In genomic region chr14:99203080-99203479, GRCh38 we compare ENCODE assay signal across 15 cellular contexts.
A peak's percentile ranks its signal among the peaks of the same experiment; 100 is the strongest.
DNase-seq lines count a peak whose midpoint lies in the region; ATAC-seq and TF ChIP-seq lines count a peak whose summit lies in the region.
"Had no signal": no experiment of that assay in that cellular context is flagged by ENCODE, and none has a peak within 500 bp of the region (broad histone marks: within the 10 kb centered on the region; RNA-seq: fewer than 3 reads in every experiment).

No MANE protein-coding gene starts in this region.

- peak overlapping the region; percentile 92 to 95 (median 95) for H3K27ac Mint-ChIP-seq in CD4-positive, CD25-positive, alpha-beta regulatory T cell
- H3K27ac Mint-ChIP-seq in activated T-helper 1 cell treated with anti-CD3 and anti-CD28 coated beads, Interleukin-12 subunit alpha, Interleukin-12 subunit beta, Interleukin-2, Interleukin-4 antibody, amounts not matched to agents 30 ng/mL and 10 ng/mL and 1 ng/mL, durations not matched to agents 14 hours and 24 hours and 36 hours: peak overlapping the region; percentile 83
- H3K27ac Mint-ChIP-seq in immature natural killer cell: peak overlapping the region in 5 of 6 donors; percentile 34 to 87 (median 49)

- BruUV-seq in A673 (replicated peaks; lab: Mats Ljungman, UMichigan): no TSS peak

- TF ChIP-seq CTCF in A673 (conservative IDR thresholded peaks at IDR 0.05; ENCODE audit: low read depth, low read length) (no peak), tibial artery (IDR thresholded peaks at IDR 0.05) (no peak)

- peak overlapping the region; percentile 51 to 83 (median 64) for H3K4me3 Mint-ChIP-seq in CD4-positive, CD25-positive, alpha-beta regulatory T cell
- peak overlapping the region; percentile 45 for H3K4me3 Mint-ChIP-seq in activated T-helper 1 cell treated with anti-CD3 and anti-CD28 coated beads, Interleukin-12 subunit alpha, Interleukin-12 subunit beta, Interleukin-2, Interleukin-4 antibody, amounts not matched to agents 30 ng/mL and 10 ng/mL and 1 ng/mL, durations not matched to agents 14 hours and 24 hours and 36 hours
- peak overlapping the region in 2 of 5 donors; percentile 18 to 21 for H3K4me3 Mint-ChIP-seq in immature natural killer cell

- CTCF ChIA-PET in A673 (lab: Charles Lee): no interaction called here

- peaks cover 0 to 2% (median 0%) of the 10 kb centered on the region in 7 donors for H3K9me3 Mint-ChIP-seq in CD4-positive, CD25-positive, alpha-beta regulatory T cell
- H3K9me3 Mint-ChIP-seq in activated T-helper 1 cell treated with anti-CD3 and anti-CD28 coated beads, Interleukin-12 subunit alpha, Interleukin-12 subunit beta, Interleukin-2, Interleukin-4 antibody, amounts not matched to agents 30 ng/mL and 10 ng/mL and 1 ng/mL, durations not matched to agents 14 hours and 24 hours and 36 hours: no peaks in the 10 kb centered on the region
- H3K9me3 Mint-ChIP-seq in immature natural killer cell: no peaks in the 10 kb centered on the region

- H3K36me3 ChIP-seq in A673 (ENCODE audit: insufficient read depth, low read length, poor library complexity, severe bottlenecking) (peaks cover 49% of the 10 kb centered on the region), tibial artery (no peaks in the 10 kb centered on the region)
- peaks cover 73% of the 10 kb centered on the region for H3K36me3 ChIP-seq in CD4-positive, CD25-positive, alpha-beta regulatory T cell (ENCODE audit: control insufficient read depth, insufficient read depth, low read length)
- H3K36me3 ChIP-seq: breast epithelium, HAP-1, left ventricle myocardium inferior had no signal

- H3K27me3 ChIP-seq in A673 (replicated peaks; ENCODE audit: insufficient read depth, low read depth, low read length, poor library complexity) (no peaks in the 10 kb centered on the region), tibial artery (peaks cover 0 to 4% of the 10 kb centered on the region in 2 donors)
- no peaks in the 10 kb centered on the region for H3K27me3 ChIP-seq in CD4-positive, CD25-positive, alpha-beta regulatory T cell (ENCODE audit: control insufficient read depth, insufficient read depth, low read length)
- H3K27me3 ChIP-seq: breast epithelium had no signal

- H3K27ac ChIP-seq in A673 (ENCODE audit: low read depth, low read length, poor library complexity, severe bottlenecking): peak overlapping the region; percentile 48
- peak overlapping the region; percentile 75 for H3K27ac ChIP-seq in CD4-positive, CD25-positive, alpha-beta regulatory T cell (ENCODE audit: insufficient read depth, low read length, poor library complexity, severe bottlenecking)
- no peak overlapping the region for H3K27ac ChIP-seq in tibial artery
- H3K27ac ChIP-seq: breast epithelium, dorsolateral prefrontal cortex, left ventricle myocardium inferior, parathyroid adenoma had no signal

- H3K27me3 Mint-ChIP-seq in CD4-positive, CD25-positive, alpha-beta regulatory T cell: no peaks in the 10 kb centered on the region
- H3K27me3 Mint-ChIP-seq in activated T-helper 1 cell treated with anti-CD3 and anti-CD28 coated beads, Interleukin-12 subunit alpha, Interleukin-12 subunit beta, Interleukin-2, Interleukin-4 antibody, amounts not matched to agents 30 ng/mL and 10 ng/mL and 1 ng/mL, durations not matched to agents 14 hours and 24 hours and 36 hours (ENCODE audit: insufficient read depth): no peaks in the 10 kb centered on the region
- peaks cover 2 to 4% (median 2%) of the 10 kb centered on the region in 3 donors for H3K27me3 Mint-ChIP-seq in immature natural killer cell (ENCODE audit: low read depth in 3 of 3)

- H3K9me3 ChIP-seq in A673 (ENCODE audit: low read depth, low read length, poor library complexity, severe bottlenecking) (no peaks in the 10 kb centered on the region), tibial artery (no peaks in the 10 kb centered on the region)
- H3K9me3 ChIP-seq in CD4-positive, CD25-positive, alpha-beta regulatory T cell (ENCODE audit: control insufficient read depth in 2 of 2, low read length in 2 of 2): no peaks in the 10 kb centered on the region
- H3K9me3 ChIP-seq: breast epithelium, HAP-1, left ventricle myocardium inferior had no signal

- DNase-seq in A673 (ENCODE audit: low spot score) (no peak), immature natural killer cell (no peak), tibial artery (no peak), NCI-H1092 (lab: John Stamatoyannopoulos, UW) (no peak), activated gamma-delta T cell treated with Interleukin-2 at 50 U/mL for 16 hours (no peak), HuH-7.5 (ENCODE audit: low spot score) (no peak)
- no peak for DNase-seq in CD4-positive, CD25-positive, alpha-beta regulatory T cell
- no peak for DNase-seq in activated T-helper 1 cell treated with anti-CD3 and anti-CD28 coated beads, Interleukin-12 subunit alpha, Interleukin-12 subunit beta, Interleukin-2, Interleukin-4 antibody, amounts not matched to agents 30 ng/mL and 10 ng/mL and 1 ng/mL, durations not matched to agents 14 hours and 24 hours and 36 hours (ENCODE audit: low spot score)
- DNase-seq: left ventricle myocardium inferior; stimulated activated CD4-positive, alpha-beta T cell treated with anti-CD3 and anti-CD28 coated beads, Interleukin-2, amount 100 ng/mL, for 48 hours had no signal

- no peak overlapping the region for H3K4me3 ChIP-seq in A673 (ENCODE audit: low read depth, low read length, poor library complexity, severe bottlenecking)
- H3K4me3 ChIP-seq in CD4-positive, CD25-positive, alpha-beta regulatory T cell (ENCODE audit: low read depth, low read length): no peak overlapping the region
- H3K4me3 ChIP-seq in tibial artery: no peak overlapping the region
- H3K4me3 ChIP-seq: breast epithelium, dorsolateral prefrontal cortex, HAP-1, left ventricle myocardium inferior had no signal

- H3K4me1 ChIP-seq in A673 (ENCODE audit: insufficient read depth, low read length, poor library complexity, severe bottlenecking) (peaks cover 64% of the 10 kb centered on the region), tibial artery (no peaks in the 10 kb centered on the region)
- peaks cover 100% of the 10 kb centered on the region for H3K4me1 ChIP-seq in CD4-positive, CD25-positive, alpha-beta regulatory T cell (ENCODE audit: control insufficient read depth, insufficient read depth, low read length, poor library complexity, severe bottlenecking)
- H3K4me1 ChIP-seq: breast epithelium, HAP-1, parathyroid adenoma had no signal

- intact Hi-C loops in A673 (cut with micrococcal nuclease; ENCODE audit: unreplicated experiment): no loop called here
- intact Hi-C loops in activated T-helper 1 cell treated with anti-CD3 and anti-CD28 coated beads, Interleukin-12 subunit alpha, Interleukin-12 subunit beta, Interleukin-2, Interleukin-4 antibody, amounts not matched to agents 30 ng/mL and 10 ng/mL and 1 ng/mL, durations not matched to agents 14 hours and 24 hours and 36 hours (cut with micrococcal nuclease): loop anchor here (1.0 kb wide), 1 partner anchor 11 kb away; no protein-coding TSS in a partner anchor
- intact Hi-C loops in tibial artery (cut with DNase I; ENCODE audit: low total_unique reads): no loop called here

- no peak for ATAC-seq in CD4-positive, CD25-positive, alpha-beta regulatory T cell (ENCODE audit: low read depth in 2 of 2)
- ATAC-seq: esophagus mucosa had no signal

- H3K4me1 Mint-ChIP-seq in CD4-positive, CD25-positive, alpha-beta regulatory T cell: peaks cover 40 to 100% (median 82%) of the 10 kb centered on the region in 4 donors
- H3K4me1 Mint-ChIP-seq in activated T-helper 1 cell treated with anti-CD3 and anti-CD28 coated beads, Interleukin-12 subunit alpha, Interleukin-12 subunit beta, Interleukin-2, Interleukin-4 antibody, amounts not matched to agents 30 ng/mL and 10 ng/mL and 1 ng/mL, durations not matched to agents 14 hours and 24 hours and 36 hours (ENCODE audit: low read depth): peaks cover 92% of the 10 kb centered on the region
- H3K4me1 Mint-ChIP-seq in immature natural killer cell: peaks cover 94 to 95% of the 10 kb centered on the region in 2 donors

- H3K36me3 Mint-ChIP-seq in CD4-positive, CD25-positive, alpha-beta regulatory T cell: peaks cover 48% of the 10 kb centered on the region
- peaks cover 42% of the 10 kb centered on the region for H3K36me3 Mint-ChIP-seq in activated T-helper 1 cell treated with anti-CD3 and anti-CD28 coated beads, Interleukin-12 subunit alpha, Interleukin-12 subunit beta, Interleukin-2, Interleukin-4 antibody, amounts not matched to agents 30 ng/mL and 10 ng/mL and 1 ng/mL, durations not matched to agents 14 hours and 24 hours and 36 hours (ENCODE audit: low read depth)
- H3K36me3 Mint-ChIP-seq in immature natural killer cell: peaks cover 0 to 5% (median 3%) of the 10 kb centered on the region in 3 donors

- POLR2A ChIA-PET in A673 (lab: Charles Lee; ENCODE audit: low non-redundant PET): no interaction called here

Comparison
In these comparisons a context has a peak if more than half of its experiments do, and no peak if none do; other contexts are left out.
1. H3K27ac ChIP-seq: peak in A673 (single experiment) and CD4-positive, CD25-positive, alpha-beta regulatory T cell (single experiment); none in tibial artery (0 of 2).
2. Peak in every context shown above with its lines, with median percentiles within 50 percentile points of each other: H3K27ac Mint-ChIP-seq.